8 cellular contexts compared by ENCODE assay signal in the genomic region with DNA sequence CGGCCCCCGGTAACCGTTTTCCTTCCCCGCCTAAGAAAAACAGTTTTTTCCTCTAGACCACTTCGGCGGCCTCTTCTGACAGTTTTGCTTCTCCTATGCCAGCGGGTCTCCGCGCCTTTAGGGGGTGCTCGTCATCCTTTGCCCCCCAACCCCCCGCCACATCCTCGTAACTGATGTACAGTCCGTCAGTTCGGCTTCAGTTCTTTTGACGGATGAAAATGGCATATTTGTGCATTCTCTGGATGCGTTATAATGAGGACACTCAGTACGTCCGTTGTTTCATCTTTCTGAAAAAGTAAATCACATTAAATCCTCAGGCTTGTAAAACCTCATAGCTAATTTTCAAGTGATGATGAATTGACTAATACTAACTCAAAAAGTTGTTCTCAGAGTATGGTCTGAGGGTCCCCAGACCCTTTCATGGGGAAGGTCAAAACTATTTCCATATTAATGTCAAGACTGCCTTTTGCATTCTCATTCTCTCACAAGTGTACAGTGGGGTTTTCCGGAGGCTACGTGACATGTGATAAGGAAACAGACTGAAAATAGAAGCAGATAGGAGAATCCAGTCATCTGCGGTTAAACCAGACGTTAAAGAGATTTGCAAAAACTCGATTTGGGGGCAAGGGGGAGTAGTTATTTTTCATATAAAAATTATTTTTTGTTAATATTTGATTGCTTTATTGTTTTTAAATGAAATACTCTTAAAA. TPM values are rescaled to one million over a fixed set of nuclear protein-coding genes. Genes with fewer than 3 reads are reported as not detected.
DNase-seq lines count a peak whose midpoint lies in the region; ATAC-seq, FAIRE-seq and TF ChIP-seq lines count a peak whose summit lies in the region.

No MANE protein-coding gene starts in this region.

- under 1% methylated on average over 23 of the region's 23 CpGs for WGBS in GM12878 (ENCODE audit: insufficient coverage, insufficient replicate concordance, low lambda C conversion rate, missing lambda C conversion rate)

- DNase-seq in CD1c-positive myeloid dendritic cell (ENCODE audit: extremely low spot score) (peak; percentile 56), RCC 7860 (ENCODE audit: low spot score) (peak; percentile 81), GM12878 (ENCODE audit: low read depth, low spot score) (no peak), inferior parietal cortex (ENCODE audit: extremely low spot score) (peak; percentile 60), NCI-H774 (lab: John Stamatoyannopoulos, UW) (no peak)
- DNase-seq in stimulated activated CD4-positive, alpha-beta T cell treated with anti-CD3 and anti-CD28 coated beads, Interleukin-2, amount 100 ng/mL, for 48 hours = peak; percentile 15 to 37

- TF ChIP-seq RAD21 in GM12878 (IDR thresholded peaks at IDR 0.05; ENCODE audit: insufficient read depth, low read depth, low read length) = peak; percentile 62

- H3K4me2 ChIP-seq in GM12878 (ENCODE audit: control insufficient read depth, insufficient read depth) = peak overlapping the region; percentile 48

- RAD21 ChIA-PET in GM12878 (lab: Charles Lee; ENCODE audit: unreplicated experiment) = interaction anchor here (1.0 to 1.8 kb wide), 3 partner anchors 60 to 262 kb away, joined by 3 to 7 read pairs (median 4); no protein-coding TSS in a partner anchor

- intact Hi-C loops in GM12878 (cut with micrococcal nuclease; ENCODE audit: unreplicated experiment) = loop anchor here (2.0 to 10.0 kb wide), 3 partner anchors 263 to 679 kb away; a partner anchor contains a TSS

- BruUV-seq in GM12878 (replicated peaks; lab: Mats Ljungman, UMichigan) = no TSS peak

- ATAC-seq in GM18861 (IDR thresholded peaks at IDR 0.05; ENCODE audit: unreplicated experiment) (peak; percentile 15), HG03066 (IDR thresholded peaks at IDR 0.05; ENCODE audit: low read depth, unreplicated experiment) (peak; percentile 14), GM12878 (peak; percentile 21)

- H3K4me1 ChIP-seq in GM12878 (ENCODE audit: control insufficient read depth, insufficient read depth, low read length) = peaks cover 11% of the 10 kb centered on the region

- TF ChIP-seq EP300 in GM12878 (IDR thresholded peaks at IDR 0.05; ENCODE audit: borderline replicate concordance in 1 of 2, control insufficient read depth in 1 of 2, low read depth in 2 of 2, low read length in 2 of 2) = 0 out of 4 replicates have a peak, but pooled peaks of 1 of the 2 experiments have one; percentile 16

- TF ChIP-seq CTCF in GM12878 (IDR thresholded peaks at IDR 0.05 in 2 of 3, conservative IDR thresholded peaks at IDR 0.05 in 1 of 3; ENCODE audit: control insufficient read depth in 2 of 3, extremely low read depth in 1 of 3, insufficient read depth in 1 of 3, low read depth in 3 of 3, low read length in 3 of 3) = peak in 2 of 3 experiments; percentile 49 to 52; a peak in 4 of 6 replicates

- H3K9me3 ChIP-seq in GM12878 (replicated peaks; ENCODE audit: control insufficient read depth, insufficient read depth, low read length) = no peaks in the 10 kb centered on the region

- FAIRE-seq in RCC 7860 (lab: Jason Lieb, UNC) = peak; percentile 85
- peak; percentile 41 for FAIRE-seq in GM12878 (lab: Jason Lieb, UNC)

- peak overlapping the region; percentile 85 for H2AFZ ChIP-seq in GM12878 (ENCODE audit: control insufficient read depth, low read depth, low read length)

- peaks cover 41% of the 10 kb centered on the region for H3K79me2 ChIP-seq in GM12878 (ENCODE audit: control insufficient read depth, insufficient read depth, low read length)

- SMC1A ChIA-PET in GM12878 (lab: Charles Lee; ENCODE audit: uncharacterized antibody, unreplicated experiment) = interaction anchor here (0.6 to 1.0 kb wide), 3 partner anchors 262 to 287 kb away, joined by 3 to 5 read pairs (median 3); a partner anchor contains a TSS

- H3K36me3 ChIP-seq in GM12878 (ENCODE audit: control insufficient read depth in 2 of 2, insufficient read depth in 2 of 2, low read length in 1 of 2) = no peaks in the 10 kb centered on the region

- in situ Hi-C loops in GM12878 (cut with MboI) = loop anchor here (5.0 to 25.0 kb wide), 2 partner anchors 72 to 977 kb away; a partner anchor contains a TSS

- H3K27me3 ChIP-seq in GM12878 (replicated peaks in 1 of 2; ENCODE audit: control insufficient read depth in 2 of 2, insufficient read depth in 2 of 2, low read length in 1 of 2) = no peaks in the 10 kb centered on the region; a peak in 1 of 4 replicates

- CTCF ChIA-PET in GM12878 (lab: Yijun Ruan, JAX) = interaction anchor here (1.0 to 2.6 kb wide), 2 partner anchors 261 to 371 kb away, joined by 3 to 10 read pairs; no protein-coding TSS in a partner anchor

- TF ChIP-seq POLR2A in GM12878 (IDR thresholded peaks at IDR 0.05; ENCODE audit: low read depth, low read length) = no peak

- peak overlapping the region; percentile 54; the same call in 1 of the 2 replicates for H3K9ac ChIP-seq in GM12878 (ENCODE audit: control insufficient read depth, insufficient read depth, low read length)

- peak overlapping the region; percentile 74 for H3K4me3 ChIP-seq in GM12878

- H4K20me1 ChIP-seq in GM12878 (ENCODE audit: control insufficient read depth, insufficient read depth) = no peaks in the 10 kb centered on the region

- H3K27ac ChIP-seq in GM12878 (ENCODE audit: control insufficient read depth, insufficient read depth) = peak overlapping the region; percentile 65

- POLR2A ChIA-PET in GM12878 (lab: Charles Lee) = interaction anchor here (1.0 to 3.6 kb wide), 2 partner anchors 54 to 263 kb away, joined by 3 to 14 read pairs; a partner anchor contains a TSS

TF ChIP-seq in GM12878, 131 proteins besides CTCF, POLR2A, EP300 and RAD21 (continues in another document):
- TF ChIP-seq RBBP5 (conservative IDR thresholded peaks at IDR 0.05) = no peak
- TF ChIP-seq CEBPB (IDR thresholded peaks at IDR 0.05; ENCODE audit: borderline replicate concordance in 1 of 2, low read depth in 2 of 2, low read length in 2 of 2) = no peak
- no peak for TF ChIP-seq POU2F2 (IDR thresholded peaks at IDR 0.05; ENCODE audit: borderline replicate concordance, low read depth, low read length)
- TF ChIP-seq CREB1 (IDR thresholded peaks at IDR 0.05; ENCODE audit: low read depth) = peak; percentile 50
- no peak for TF ChIP-seq ZNF207 (IDR thresholded peaks at IDR 0.05; ENCODE audit: borderline replicate concordance)
- no peak for TF ChIP-seq WRNIP1 (IDR thresholded peaks at IDR 0.05; ENCODE audit: borderline replicate concordance, low read depth, low read length)

RNA-seq across cellular contexts. Expression of a gene that starts 0.8 kb away (rescaled TPM):
- total RNA-seq in GM12878 (2013; cell fraction: nucleolus; rRNA removed) = 584 and 613 TPM in 2 replicates
- total RNA-seq in GM12878 (2014; rRNA removed) (256 and 344 TPM in 2 replicates), GM12878 (2014; rRNA removed; fragmentation: Illumina TruSeq; extraction: Trizol) (588 and 612 TPM in 2 replicates), GM12878 (2021) (759 and 782 TPM in 2 replicates)
- polyA plus RNA-seq in GM12878 (2011; ENCODE audit: low read depth) = 398 TPM
- polyA plus RNA-seq in GM12878 (2011; rRNA removed) (655 and 962 TPM in 2 replicates), GM12878 (2014; fragmentation: Illumina TruSeq; extraction: Trizol) (1,036 and 1,411 TPM in 2 replicates), GM12878 (2014; fragmentation: Nextera tagmentation; extraction: Ambion mirVana) (100 to 1,000 TPM; 380 to 655 TPM), GM12878 (2014; rRNA removed) (477 and 484 TPM in 2 replicates), GM12878 (2016; fragmentation: Nextera tagmentation; extraction: Ambion mirVana) (100 to 1,000 TPM; 360 to 380 TPM)
- 161 and 204 TPM in 2 replicates for polyA plus RNA-seq in GM12878 (2011; cell fraction: cytosol; rRNA removed)
- polyA plus RNA-seq in GM12878 (2011; cell fraction: nucleus; rRNA removed) = 172 and 231 TPM in 2 replicates
- 727 and 843 TPM in 2 replicates for polyA plus RNA-seq in GM12878 (2012)
- polyA minus RNA-seq in GM12878 (2011; rRNA and poly(A)+ RNA removed) = 150 and 212 TPM in 2 replicates
- polyA minus RNA-seq in GM12878 (2011; cell fraction: cytosol; rRNA and poly(A)+ RNA removed) = 175 and 187 TPM in 2 replicates
- polyA minus RNA-seq in GM12878 (2011; cell fraction: nucleus; rRNA and poly(A)+ RNA removed) = 128 and 251 TPM in 2 replicates

RNA-seq across cellular contexts. Expression of a gene that starts 53.7 kb away (rescaled TPM):
- total RNA-seq in GM12878 (2013; cell fraction: nucleolus; rRNA removed) = 6.9 and 7.3 TPM in 2 replicates
- 2.1 and 2.4 TPM in 2 replicates for total RNA-seq in GM12878 (2014; rRNA removed)
- total RNA-seq in GM12878 (2014; rRNA removed; fragmentation: Illumina TruSeq; extraction: Trizol) = 1.2 and 1.3 TPM in 2 replicates
- 2.5 and 2.7 TPM in 2 replicates for total RNA-seq in GM12878 (2021)
- polyA plus RNA-seq in GM12878 (2011; ENCODE audit: low read depth) = 0.18 TPM
- polyA plus RNA-seq in GM12878 (2011; rRNA removed) = 14.2 and 14.8 TPM in 2 replicates
- polyA plus RNA-seq in GM12878 (2011; cell fraction: cytosol; rRNA removed) = 8.7 and 10.8 TPM in 2 replicates
- 8.8 and 12.0 TPM in 2 replicates for polyA plus RNA-seq in GM12878 (2011; cell fraction: nucleus; rRNA removed)
- 0.45 and 0.51 TPM in 2 replicates for polyA plus RNA-seq in GM12878 (2012)
- 1.3 and 1.6 TPM in 2 replicates for polyA plus RNA-seq in GM12878 (2014; fragmentation: Illumina TruSeq; extraction: Trizol)
- under 1 TPM; 0.66 to 0.87 TPM for polyA plus RNA-seq in GM12878 (2014; fragmentation: Nextera tagmentation; extraction: Ambion mirVana)
- polyA plus RNA-seq in GM12878 (2014; rRNA removed) = 1.4 and 1.8 TPM in 2 replicates
- 1 to 10 TPM; 1.3 to 1.4 TPM for polyA plus RNA-seq in GM12878 (2016; fragmentation: Nextera tagmentation; extraction: Ambion mirVana)
- 12.5 and 14.9 TPM in 2 replicates for polyA minus RNA-seq in GM12878 (2011; rRNA and poly(A)+ RNA removed)
- 12.2 and 14.1 TPM in 2 replicates for polyA minus RNA-seq in GM12878 (2011; cell fraction: cytosol; rRNA and poly(A)+ RNA removed)
- polyA minus RNA-seq in GM12878 (2011; cell fraction: nucleus; rRNA and poly(A)+ RNA removed) = 24.4 and 48.6 TPM in 2 replicates

Comparison
In these comparisons a context has a peak if more than half of its experiments do, and no peak if none do; other contexts are left out.
1. DNase-seq: peak in CD1c-positive myeloid dendritic cell (single experiment), RCC 7860 (single experiment), inferior parietal cortex (single experiment) and stimulated activated CD4-positive, alpha-beta T cell treated with anti-CD3 and anti-CD28 coated beads, Interleukin-2, amount 100 ng/mL, for 48 hours (2 of 2); none in GM12878 (single experiment) and NCI-H774 (single experiment).
2. Peak in every context shown above with its lines, with median percentiles within 50 percentile points of each other: ATAC-seq.